ENCODE assay signal across 12 cellular contexts in genomic region chr13:46210362-46211083, GRCh38. TPM values are rescaled to one million over a fixed set of nuclear protein-coding genes. Genes with fewer than 3 reads are reported as not detected.
DNase-seq lines count a peak whose midpoint lies in the region; ATAC-seq and TF ChIP-seq lines count a peak whose summit lies in the region.
"Had no signal": no experiment of that assay in that cellular context is flagged by ENCODE, and none has a peak within 500 bp of the region (broad histone marks: within the 10 kb centered on the region; RNA-seq: fewer than 3 reads in every experiment).

No MANE protein-coding gene starts in this region.

- no peaks in the 10 kb centered on the region for H4K20me1 ChIP-seq in hepatocyte (ENCODE audit: insufficient read depth, poor library complexity, severe bottlenecking)

- no peak for TF ChIP-seq CTCF in WERI-Rb-1 (IDR thresholded peaks at IDR 0.05; ENCODE audit: low read depth, low read length)
- TF ChIP-seq CTCF in hepatocyte (IDR thresholded peaks at IDR 0.05; ENCODE audit: poor library complexity): no peak
- no peak for TF ChIP-seq CTCF in vagina (IDR thresholded peaks at IDR 0.05)

- peak overlapping the region; percentile 88 for H3K4me2 ChIP-seq in hepatocyte

- POLR2A ChIA-PET in activated CD4-positive, alpha-beta T cell treated with anti-CD3 and anti-CD28 coated beads for 36 hours (lab: Charles Lee): interaction anchor here (0.8 kb wide), 1 partner anchor 50 kb away, joined by 3 read pairs; no protein-coding TSS in a partner anchor

- TF ChIP-seq POLR2A in vagina (IDR thresholded peaks at IDR 0.05): no peak

- intact Hi-C loops in activated CD4-positive, alpha-beta T cell treated with anti-CD3 and anti-CD28 coated beads for 36 hours (cut with DNase I, micrococcal nuclease): loop anchor here (1.0 to 5.0 kb wide), 5 partner anchors 26 to 158 kb away; partner anchors contain the start of genes LCP1 (in 1 of the 2) and ZC3H13 (in 1 of the 2)
- intact Hi-C loops in vagina (cut with DNase I): no loop called here

- H3K9me3 Mint-ChIP-seq in activated CD4-positive, alpha-beta T cell treated with anti-CD3 and anti-CD28 coated beads for 36 hours (ENCODE audit: low read depth): no peaks in the 10 kb centered on the region
- H3K9me3 Mint-ChIP-seq in stimulated activated memory B cell treated with anti-CD40 and anti-IgM and Interleukin-4, amounts not matched to agents 10 μg/mL and 1 μg/mL and 100 μg/mL, for 72 hours: peaks cover 3% of the 10 kb centered on the region

- CTCF ChIA-PET in activated CD4-positive, alpha-beta T cell treated with anti-CD3 and anti-CD28 coated beads for 36 hours (lab: Charles Lee): interaction anchor here (1.0 to 1.6 kb wide), 5 partner anchors 19 to 111 kb away, joined by 3 to 11 read pairs (median 4); no protein-coding TSS in a partner anchor

- H3K27ac ChIP-seq in WERI-Rb-1 (no peak overlapping the region), hepatocyte (peak overlapping the region; percentile 34), vagina (no peak overlapping the region)
- H3K27ac ChIP-seq: foreskin keratinocyte, SJSA1 had no signal

- peak overlapping the region; percentile 76 for H3K4me3 Mint-ChIP-seq in activated CD4-positive, alpha-beta T cell treated with anti-CD3 and anti-CD28 coated beads for 36 hours
- peak overlapping the region; percentile 76 for H3K4me3 Mint-ChIP-seq in stimulated activated memory B cell treated with anti-CD40 and anti-IgM and Interleukin-4, amounts not matched to agents 10 μg/mL and 1 μg/mL and 100 μg/mL, for 72 hours

- peaks cover 26% of the 10 kb centered on the region for H3K4me1 Mint-ChIP-seq in activated CD4-positive, alpha-beta T cell treated with anti-CD3 and anti-CD28 coated beads for 36 hours
- H3K4me1 Mint-ChIP-seq in stimulated activated memory B cell treated with anti-CD40 and anti-IgM and Interleukin-4, amounts not matched to agents 10 μg/mL and 1 μg/mL and 100 μg/mL, for 72 hours: peaks cover 26% of the 10 kb centered on the region

- no peaks in the 10 kb centered on the region for H3K79me2 ChIP-seq in hepatocyte

- H3K9me3 ChIP-seq in WERI-Rb-1 (ENCODE audit: severe bottlenecking): no peaks in the 10 kb centered on the region
- H3K9me3 ChIP-seq in hepatocyte (ENCODE audit: low read depth): no peaks in the 10 kb centered on the region
- no peaks in the 10 kb centered on the region for H3K9me3 ChIP-seq in vagina
- H3K9me3 ChIP-seq: SJSA1 had no signal

- H3K27me3 ChIP-seq in WERI-Rb-1 (ENCODE audit: insufficient read depth, low read depth, severe bottlenecking) (no peaks in the 10 kb centered on the region), hepatocyte (no peaks in the 10 kb centered on the region), vagina (no peaks in the 10 kb centered on the region)
- H3K27me3 ChIP-seq: SJSA1 had no signal

- no peaks in the 10 kb centered on the region for H3K27me3 Mint-ChIP-seq in activated CD4-positive, alpha-beta T cell treated with anti-CD3 and anti-CD28 coated beads for 36 hours
- H3K27me3 Mint-ChIP-seq in stimulated activated memory B cell treated with anti-CD40 and anti-IgM and Interleukin-4, amounts not matched to agents 10 μg/mL and 1 μg/mL and 100 μg/mL, for 72 hours: no peaks in the 10 kb centered on the region

- 72% methylated on average over 6 of the region's 6 CpGs for WGBS in hepatocyte (ENCODE audit: low lambda C conversion rate, missing lambda C conversion rate)

- H3K27ac Mint-ChIP-seq in activated CD4-positive, alpha-beta T cell treated with anti-CD3 and anti-CD28 coated beads for 36 hours: peak overlapping the region; percentile 87
- peak overlapping the region; percentile 29 for H3K27ac Mint-ChIP-seq in stimulated activated memory B cell treated with anti-CD40 and anti-IgM and Interleukin-4, amounts not matched to agents 10 μg/mL and 1 μg/mL and 100 μg/mL, for 72 hours

- H3K4me3 ChIP-seq in WERI-Rb-1 (ENCODE audit: low read depth, low read length) (peak overlapping the region; percentile 49), hepatocyte (peak overlapping the region; percentile 66), vagina (peak overlapping the region in 1 of 2 donors; percentile 46)

- H2AFZ ChIP-seq in hepatocyte: peak overlapping the region; percentile 95

- DNase-seq in activated CD4-positive, alpha-beta T cell treated with anti-CD3 and anti-CD28 coated beads for 36 hours: no peak
- no peak for DNase-seq in activated CD4-positive, alpha-beta T cell treated with anti-CD3 and anti-CD28 coated beads, Interleukin-2, amount 50 U/mL, for 1 hour
- no peak for DNase-seq in WERI-Rb-1
- no peak for DNase-seq in hepatocyte (ENCODE audit: low spot score)
- no peak for DNase-seq in nucleus accumbens (lab: John Stamatoyannopoulos, UW)
- DNase-seq in vagina (ENCODE audit: extremely low spot score in 2 of 2): no peak
- DNase-seq: activated effector memory CD4-positive, alpha-beta T cell treated with anti-CD3 and anti-CD28 coated beads, Interleukin-2, amount 50 U/mL, for 16 hours; foreskin keratinocyte; NCI-H187 had no signal

- H3K9me2 ChIP-seq in hepatocyte (replicated peaks; ENCODE audit: insufficient read depth): no peaks in the 10 kb centered on the region

- no peaks in the 10 kb centered on the region for H3K36me3 Mint-ChIP-seq in activated CD4-positive, alpha-beta T cell treated with anti-CD3 and anti-CD28 coated beads for 36 hours (ENCODE audit: low read depth)
- no peaks in the 10 kb centered on the region for H3K36me3 Mint-ChIP-seq in stimulated activated memory B cell treated with anti-CD40 and anti-IgM and Interleukin-4, amounts not matched to agents 10 μg/mL and 1 μg/mL and 100 μg/mL, for 72 hours

- H3K4me1 ChIP-seq in hepatocyte (ENCODE audit: insufficient read depth) (no peaks in the 10 kb centered on the region), vagina (peaks cover 5% of the 10 kb centered on the region)
- H3K4me1 ChIP-seq: foreskin keratinocyte had no signal

- H3K36me3 ChIP-seq in WERI-Rb-1: no peaks in the 10 kb centered on the region
- no peaks in the 10 kb centered on the region for H3K36me3 ChIP-seq in hepatocyte (replicated peaks; ENCODE audit: insufficient read depth, low read depth)
- H3K36me3 ChIP-seq in vagina: no peaks in the 10 kb centered on the region
- H3K36me3 ChIP-seq: SJSA1 had no signal

- ATAC-seq in activated CD4-positive, alpha-beta T cell treated with anti-CD3 and anti-CD28 coated beads for 36 hours: no peak
- ATAC-seq in stimulated activated memory B cell treated with anti-CD40 and anti-IgM and Interleukin-4, amounts not matched to agents 10 μg/mL and 1 μg/mL and 100 μg/mL, for 72 hours: no peak
- ATAC-seq in HG02763 (IDR thresholded peaks at IDR 0.05; ENCODE audit: unreplicated experiment): no peak

RNA-seq across cellular contexts. Expression of gene LRRC63, which starts 1.2 kb away (rescaled TPM):
- total RNA-seq in activated CD4-positive, alpha-beta T cell treated with anti-CD3 and anti-CD28 coated beads for 36 hours: under 1 TPM; 0.50 to 0.67 TPM
- total RNA-seq in hepatocyte (0.68 TPM in 1 of 2 replicates, not detected in the other), vagina (0.49 TPM)
- 0.21 TPM in 1 of 2 replicates, not detected in the other for polyA plus RNA-seq in hepatocyte
- total RNA-seq: foreskin keratinocyte, SJSA1 had no signal

RNA-seq across cellular contexts. Expression of gene LCP1, which starts 28.5 kb away (rescaled TPM):
- total RNA-seq in activated CD4-positive, alpha-beta T cell treated with anti-CD3 and anti-CD28 coated beads for 36 hours: 1,000 to 10,000 TPM; 1,060 to 1,089 TPM
- total RNA-seq in hepatocyte (30.6 and 31.5 TPM in 2 replicates), vagina (30.9 TPM)
- 17.7 and 18.9 TPM in 2 replicates for polyA plus RNA-seq in hepatocyte

Comparison
In these comparisons a context has a peak if more than half of its experiments do, and no peak if none do; other contexts are left out.
1. RNA of gene LCP1, which starts 28.5 kb away (total RNA-seq): 1,060 to 1,089 TPM in activated CD4-positive, alpha-beta T cell treated with anti-CD3 and anti-CD28 coated beads for 36 hours; 30.9 TPM in vagina (single experiment) and 30.6 to 31.5 TPM in hepatocyte; every median in the first group is over 10 times any median in the second.